1 cellular context compared by ENCODE assay signal in the genomic region with DNA sequence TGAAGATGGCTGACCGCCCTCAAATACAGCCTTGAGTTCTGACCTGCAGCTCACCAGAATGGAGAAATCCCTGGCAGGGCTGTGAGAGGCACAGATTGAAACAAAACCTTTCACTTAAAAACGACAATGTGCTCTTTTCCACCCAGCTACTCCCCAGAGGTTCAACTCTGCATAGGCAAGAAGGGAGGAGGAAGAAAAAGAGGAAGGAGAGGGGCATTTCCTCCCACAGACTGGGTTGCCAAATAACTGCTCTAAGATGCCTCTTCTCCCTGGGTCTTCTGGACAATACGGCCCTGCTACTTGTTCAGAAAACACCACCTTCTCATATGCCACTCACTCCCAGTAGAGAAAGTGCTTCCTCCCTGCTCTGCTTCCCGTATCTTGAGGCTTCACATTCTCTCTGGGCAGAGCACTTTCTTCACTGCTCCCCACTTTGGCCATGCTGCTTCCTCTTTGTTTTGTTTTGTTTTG.
TF ChIP-seq lines count a peak whose summit lies in the region.

No MANE protein-coding gene starts in this region.

TF ChIP-seq in K562, 482 proteins besides CTCF, POLR2A, EP300 and RAD21 (continued from another document):
- TF ChIP-seq ZNF592 (IDR thresholded peaks at IDR 0.05), result 0 out of 2 replicates have a peak, but pooled peaks have one; percentile 43
- TF ChIP-seq TOE1 (IDR thresholded peaks at IDR 0.05; ENCODE audit: borderline replicate concordance), result no peak
- no peak for TF ChIP-seq TOE1 (CRISPR knock-in tag; IDR thresholded peaks at IDR 0.05; ENCODE audit: borderline replicate concordance, low read depth)
- TF ChIP-seq BACH1 (tag; IDR thresholded peaks at IDR 0.05), result 0 out of 2 replicates have a peak, but pooled peaks have one; percentile 24
- TF ChIP-seq SPI1 (IDR thresholded peaks at IDR 0.05; ENCODE audit: borderline replicate concordance, low read depth, low read length), result peak; percentile 50; the same call in 1 of the 2 replicates
- 0 out of 2 replicates have a peak, but pooled peaks have one; percentile 37 for TF ChIP-seq OTX1 (CRISPR knock-in tag; IDR thresholded peaks at IDR 0.05)
- no peak for TF ChIP-seq ZNF609 (CRISPR knock-in tag; IDR thresholded peaks at IDR 0.05; ENCODE audit: borderline replicate concordance)
- TF ChIP-seq ERF (CRISPR knock-in tag; IDR thresholded peaks at IDR 0.05), result no peak
- peak; percentile 35; the same call in 1 of the 2 replicates for TF ChIP-seq ZNF175 (CRISPR knock-in tag; IDR thresholded peaks at IDR 0.05; ENCODE audit: low read depth)
- TF ChIP-seq GABPB2 (CRISPR knock-in tag; conservative IDR thresholded peaks at IDR 0.05), result no peak
- TF ChIP-seq BRD9 (IDR thresholded peaks at IDR 0.05; ENCODE audit: low read depth, partially characterized antibody), result no peak
- no peak for TF ChIP-seq YY1 (IDR thresholded peaks at IDR 0.05; ENCODE audit: borderline replicate concordance in 1 of 3, control insufficient read depth in 1 of 3, extremely low read depth in 1 of 3, insufficient read depth in 3 of 3, insufficient read length in 1 of 3, insufficient replicate concordance in 2 of 3, low read depth in 1 of 3, low read length in 2 of 3)
- no peak for TF ChIP-seq PCBP2 (IDR thresholded peaks at IDR 0.05; ENCODE audit: low read depth, low read length, poor library complexity, severe bottlenecking)
- no peak for TF ChIP-seq ZNF253 (CRISPR knock-in tag; conservative IDR thresholded peaks at IDR 0.05)
- no peak for TF ChIP-seq CREB1 (IDR thresholded peaks at IDR 0.05)
- TF ChIP-seq CREB1 (CRISPR knock-in tag; IDR thresholded peaks at IDR 0.05), result no peak
